Comparison of ENCODE assay signal across 23 cellular contexts in genomic region chr17:8004899-8005298, GRCh38. TPM values are rescaled to one million over a fixed set of nuclear protein-coding genes. Genes with fewer than 3 reads are reported as not detected.
A peak's percentile ranks its signal among the peaks of the same experiment; 100 is the strongest.
DNase-seq lines count a peak whose midpoint lies in the region; ATAC-seq, FAIRE-seq and TF ChIP-seq lines count a peak whose summit lies in the region.
"Had no signal": no experiment of that assay in that cellular context is flagged by ENCODE, and none has a peak within 500 bp of the region (broad histone marks: within the 10 kb centered on the region; RNA-seq: fewer than 3 reads in every experiment).

No MANE protein-coding gene starts in this region.

- H3K9me3 ChIP-seq in mesenchymal stem cell (ENCODE audit: control insufficient read depth, low read length), result no peaks in the 10 kb centered on the region
- H3K9me3 ChIP-seq: gastroesophageal sphincter, uterus had no signal

- FAIRE-seq in HTR-8/SVneo (lab: Jason Lieb, UNC), result peak; percentile 91
- FAIRE-seq: H1 had no signal

- ATAC-seq in GM19467 (IDR thresholded peaks at IDR 0.05; ENCODE audit: unreplicated experiment), result no peak
- ATAC-seq: gastroesophageal sphincter; stimulated activated naive B cell treated with anti-CD40 and anti-IgM and Interleukin-4, amounts not matched to agents 10 μg/mL and 1 μg/mL and 100 μg/mL, for 72 hours had no signal

- no peak overlapping the region for H4K91ac ChIP-seq in mesenchymal stem cell (ENCODE audit: low read length)

- no peak overlapping the region for H2BK12ac ChIP-seq in mesenchymal stem cell (ENCODE audit: low read length in 2 of 2)

- H2AFZ ChIP-seq in mesenchymal stem cell (ENCODE audit: low read depth, low read length), result no peak overlapping the region

- no peak overlapping the region for H3K9ac ChIP-seq in mesenchymal stem cell (ENCODE audit: low read length)
- H3K9ac ChIP-seq: BLaER1 treated with 17β-estradiol and CSF1 and Interleukin-3, amounts not matched to agents 10 nM and 100 nM; KMS-11 had no signal

- H3K4me2 ChIP-seq in mesenchymal stem cell (ENCODE audit: low read length, poor library complexity, severe bottlenecking), result no peak overlapping the region
- H3K4me2 ChIP-seq: KMS-11 had no signal

- no peaks in the 10 kb centered on the region for H3K79me1 ChIP-seq in mesenchymal stem cell (replicated peaks; ENCODE audit: low read length, poor library complexity, severe bottlenecking)

- no peak overlapping the region for H2BK15ac ChIP-seq in mesenchymal stem cell (ENCODE audit: low read depth, poor library complexity, severe bottlenecking)

- in situ Hi-C loops in brain microvascular endothelial cell (cut with HindIII; ENCODE audit: low pct_ligation_motif_present, low sequenced_read_pairs), result no loop called here

- H3K27ac ChIP-seq in brain microvascular endothelial cell (no peak overlapping the region), mesenchymal stem cell (ENCODE audit: low read length, poor library complexity, severe bottlenecking) (no peak overlapping the region)
- H3K27ac ChIP-seq: BLaER1 treated with 17β-estradiol and CSF1 and Interleukin-3, amounts not matched to agents 10 nM and 100 nM; gastroesophageal sphincter; KMS-11; uterus had no signal

- H3K23ac ChIP-seq in mesenchymal stem cell (ENCODE audit: low read length in 2 of 2), result no peak overlapping the region

- H2BK120ac ChIP-seq in mesenchymal stem cell (ENCODE audit: low read depth, low read length), result no peak overlapping the region

- H3K4me3 ChIP-seq in AG09309 (ENCODE audit: control insufficient read depth, low read depth, low read length), result no peak overlapping the region
- H3K4me3 ChIP-seq in brain microvascular endothelial cell (ENCODE audit: low read depth, low read length), result no peak overlapping the region
- H3K4me3 ChIP-seq in mesenchymal stem cell (ENCODE audit: insufficient read depth in 1 of 2, low read depth in 1 of 2, low read length in 2 of 2), result no peak overlapping the region
- H3K4me3 ChIP-seq: BLaER1 treated with 17β-estradiol and CSF1 and Interleukin-3, amounts not matched to agents 10 nM and 100 nM; gastroesophageal sphincter; uterus had no signal

- no peak overlapping the region for H2AK5ac ChIP-seq in mesenchymal stem cell (ENCODE audit: low read length, severe bottlenecking)

- H3K18ac ChIP-seq in mesenchymal stem cell (ENCODE audit: low read depth in 1 of 2, low read length in 2 of 2), result no peak overlapping the region

- no peak overlapping the region for H2BK5ac ChIP-seq in mesenchymal stem cell (ENCODE audit: low read depth, low read length, poor library complexity, severe bottlenecking)

- peaks cover 15% of the 10 kb centered on the region for H3K4me1 ChIP-seq in mesenchymal stem cell (ENCODE audit: control insufficient read depth, insufficient read depth, low read depth, low read length)

- no peak overlapping the region for H3K4ac ChIP-seq in mesenchymal stem cell (ENCODE audit: low read depth in 1 of 2, low read length in 2 of 2)

- H3K27me3 ChIP-seq in brain microvascular endothelial cell (replicated peaks) (peaks cover 27% of the 10 kb centered on the region), mesenchymal stem cell (ENCODE audit: control insufficient read depth in 1 of 2, insufficient read depth in 1 of 2, low read length in 2 of 2) (peaks cover 79 to 86% of the 10 kb centered on the region in 2 experiments)

- no peak overlapping the region for H4K8ac ChIP-seq in mesenchymal stem cell (ENCODE audit: low read length)

- H3K36me3 ChIP-seq in brain microvascular endothelial cell (replicated peaks) (no peaks in the 10 kb centered on the region), mesenchymal stem cell (ENCODE audit: control insufficient read depth in 1 of 2, insufficient read depth in 2 of 2, low read depth in 1 of 2, low read length in 2 of 2) (no peaks in the 10 kb centered on the region)
- H3K36me3 ChIP-seq: BLaER1 treated with 17β-estradiol and CSF1 and Interleukin-3, amounts not matched to agents 10 nM and 100 nM; gastroesophageal sphincter; uterus had no signal

- DNase-seq in AG09309 (ENCODE audit: low read depth) (peak; percentile 31), HTR-8/SVneo (ENCODE audit: insufficient read length, low spot score) (peak; percentile 85), brain microvascular endothelial cell (peak; percentile 58), mesenchymal stem cell (peak; percentile 33), GDM1 (lab: John Stamatoyannopoulos, UW) (no peak), NCI-H526 treated with DMSO at 0.1 percent for 48 hours (lab: John Stamatoyannopoulos, UW) (no peak), SKM-1 (lab: John Stamatoyannopoulos, UW; ENCODE audit: unreplicated experiment) (no peak)
- DNase-seq: activated CD8-positive, alpha-beta memory T cell treated with anti-CD3 and anti-CD28 coated beads, Interleukin-2, amount 50 U/mL, for 4 hours; activated naive CD4-positive, alpha-beta T cell treated with Interleukin-2 at 50 U/mL for 16 hours; caudate nucleus; endodermal cell; midbrain; NCI-H2029; NCI-H69; occipital lobe; stimulated activated naive B cell treated with anti-CD40 and anti-IgM and Interleukin-4, amounts not matched to agents 10 μg/mL and 1 μg/mL and 100 μg/mL, for 72 hours; T-helper 1 cell; uterus had no signal

- H3K14ac ChIP-seq in mesenchymal stem cell (ENCODE audit: low read length in 2 of 2), result no peak overlapping the region

- 80% methylated on average over 5 of the region's 6 CpGs for WGBS in mesenchymal stem cell

- TF ChIP-seq CTCF in AG09309 (IDR thresholded peaks at IDR 0.05; ENCODE audit: control insufficient read depth, insufficient read depth, low read depth, low read length, missing control alignments) (no peak), brain microvascular endothelial cell (IDR thresholded peaks at IDR 0.05; ENCODE audit: low read depth, low read length, missing control alignments) (no peak)

RNA-seq across cellular contexts. Expression of gene GUCY2D, which starts 2.5 kb away (rescaled TPM):
- not detected for polyA plus RNA-seq in mesenchymal stem cell (2013, experiment 1 of 2)
- polyA plus RNA-seq in mesenchymal stem cell (2013, experiment 2 of 2), result not detected

RNA-seq across cellular contexts. Expression of gene ALOX15B, which starts 34.0 kb away (rescaled TPM):
- 0.11 TPM for polyA plus RNA-seq in mesenchymal stem cell (2013, experiment 1 of 2)
- polyA plus RNA-seq in mesenchymal stem cell (2013, experiment 2 of 2), result 0.11 TPM

Comparison
In these comparisons a context has a peak if more than half of its experiments do, and no peak if none do; other contexts are left out.
1. DNase-seq: peak in AG09309 (single experiment), HTR-8/SVneo (single experiment), brain microvascular endothelial cell (single experiment) and mesenchymal stem cell (single experiment); none in GDM1 (single experiment), NCI-H526 treated with DMSO at 0.1 percent for 48 hours (single experiment) and SKM-1 (single experiment).